In the genomic region with DNA sequence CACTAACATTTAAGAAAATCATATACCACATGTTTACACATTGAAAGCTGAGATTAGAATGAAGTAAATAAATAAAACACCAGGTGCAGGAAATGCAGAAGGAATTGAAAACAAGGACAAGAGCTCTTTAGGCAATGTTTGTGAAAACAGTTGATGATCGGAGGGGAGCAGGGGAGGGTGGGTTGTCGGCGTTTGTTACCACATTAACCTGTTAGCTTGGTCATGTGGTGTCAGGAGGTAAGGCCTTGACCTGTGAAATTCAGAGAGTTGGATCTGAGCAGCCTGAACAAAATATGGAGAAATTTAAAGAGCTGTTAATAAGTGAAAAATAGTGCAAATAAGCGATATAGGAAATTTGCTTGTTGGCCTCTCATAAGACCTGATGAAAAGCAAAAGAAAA, we compare ENCODE assay signal across 18 cellular contexts.
DNase-seq lines count a peak whose midpoint lies in the region; ATAC-seq lines count a peak whose summit lies in the region.
"Had no signal": no experiment of that assay in that cellular context is flagged by ENCODE, and none has a peak within 500 bp of the region (broad histone marks: within the 10 kb centered on the region; RNA-seq: fewer than 3 reads in every experiment).

No MANE protein-coding gene starts in this region.

- ATAC-seq in HG02678 (IDR thresholded peaks at IDR 0.05; ENCODE audit: unreplicated experiment), result no peak
- ATAC-seq in GM21529 (IDR thresholded peaks at IDR 0.05; ENCODE audit: unreplicated experiment), result no peak
- ATAC-seq: PC-3 had no signal

- DNase-seq in COR-L47 (lab: John Stamatoyannopoulos, UW) (peak; percentile 2), DMS53 (lab: John Stamatoyannopoulos, UW) (peak; percentile 77), NCI-H69 (lab: John Stamatoyannopoulos, UW) (peak; percentile 48), iPS-NIHi11 (ENCODE audit: low spot score) (peak; percentile 8), mesenteric fat pad (ENCODE audit: low spot score) (no peak)
- DNase-seq: ACHN; C1 segment of cervical spinal cord; CD8-positive, alpha-beta memory T cell; DND-41; HCEC 1CT; Kasumi-1; MM.1S; NCI-H1105; NCI-H2171; NCI-H446 treated with DMSO at 0.1 percent for 48 hours; PC-3 had no signal
